In the genomic region with DNA sequence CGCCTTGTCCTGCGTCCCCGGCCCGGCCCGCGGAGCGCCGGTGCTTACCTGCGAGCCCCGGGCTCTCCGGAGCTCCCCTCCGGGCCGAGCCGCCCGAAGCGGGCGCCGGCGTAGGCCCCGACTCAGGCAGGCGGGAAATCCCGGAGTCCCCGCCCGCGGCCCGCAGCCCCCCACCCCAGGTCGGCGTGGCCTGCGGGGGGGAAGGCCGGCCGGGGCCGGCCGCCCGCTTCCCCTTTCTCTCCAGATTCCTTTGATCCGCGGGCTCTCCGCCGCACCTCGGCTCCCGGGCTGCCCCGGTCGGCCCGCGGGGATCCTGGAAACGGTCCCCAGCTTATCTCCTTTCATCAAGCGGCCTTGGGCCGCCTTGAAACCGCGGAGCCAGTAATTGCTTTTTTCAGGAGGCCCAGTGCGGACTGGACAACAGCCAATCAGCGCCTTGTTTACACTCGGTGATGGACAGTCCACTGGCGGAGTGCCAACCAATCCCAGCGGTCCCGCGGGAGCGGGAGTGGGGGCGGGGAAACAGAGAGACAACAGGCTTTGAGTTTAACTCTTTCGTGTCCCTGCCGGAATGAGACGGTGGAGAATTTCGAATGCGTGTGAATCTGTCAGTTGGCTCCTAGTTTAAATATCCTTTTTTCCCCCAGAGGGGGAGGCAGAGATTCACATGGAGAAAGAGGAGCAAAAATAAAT, we compare ENCODE assay signal across 8 cellular contexts. TPM values are rescaled to one million over a fixed set of nuclear protein-coding genes. Genes with fewer than 3 reads are reported as not detected.
A peak's percentile ranks its signal among the peaks of the same experiment; 100 is the strongest.
DNase-seq lines count a peak whose midpoint lies in the region; ATAC-seq and TF ChIP-seq lines count a peak whose summit lies in the region.

No MANE protein-coding gene starts in this region.

- H3F3A ChIP-seq in PC-3 (ENCODE audit: low read length, unreplicated experiment): no peaks in the 10 kb centered on the region

- 0 to 1% (median 0%) methylated on average over 31 to 63 of the region's 63 CpGs for WGBS in heart left ventricle, 4 donors
- 0 to 2% methylated on average over 22 to 29 of the region's 63 CpGs for WGBS in upper lobe of left lung, 2 donors

- CTCF ChIA-PET in PC-3 (lab: Charles Lee): interaction anchor here (1.7 kb wide), 1 partner anchor 48 kb away, joined by 7 read pairs; no protein-coding TSS in a partner anchor

- peak overlapping the region; percentile 62 for H3K4me3 ChIP-seq in Jurkat, Clone E6-1 (ENCODE audit: low read length)
- H3K4me3 ChIP-seq in PC-3 (ENCODE audit: low read length) (peak overlapping the region; percentile 81), heart left ventricle (peak overlapping the region; percentile 75 to 95 (median 85)), upper lobe of left lung (peak overlapping the region; percentile 36 to 85 (median 80))

- peak overlapping the region; percentile 69 for H2AFZ ChIP-seq in PC-3 (ENCODE audit: low read length)

- ATAC-seq in PC-3: peak; percentile 17
- ATAC-seq in heart left ventricle: peak; percentile 65 to 79 (median 70)
- peak; percentile 64 for ATAC-seq in omental fat pad (ENCODE audit: low FRiP score)
- peak; percentile 75 to 84 for ATAC-seq in upper lobe of left lung (ENCODE audit: low FRiP score in 2 of 2)
- ATAC-seq in HG03196 (IDR thresholded peaks at IDR 0.05; ENCODE audit: unreplicated experiment): no peak

- TF ChIP-seq POLR2A in heart left ventricle (IDR thresholded peaks at IDR 0.05): peak in 1 of 2 donors; percentile 88
- TF ChIP-seq POLR2A in upper lobe of left lung (IDR thresholded peaks at IDR 0.05): peak in 3 of 4 donors; percentile 42 to 84 (median 74)

- H3K4me1 ChIP-seq in PC-3 (ENCODE audit: insufficient read depth, low read length) (peaks cover 31% of the 10 kb centered on the region), heart left ventricle (peaks cover 8 to 77% (median 38%) of the 10 kb centered on the region in 12 donors), upper lobe of left lung (peaks cover 55 to 78% (median 63%) of the 10 kb centered on the region in 4 donors)

- no TSS peak for BruUV-seq in PC-3 (replicated peaks; lab: Mats Ljungman, UMichigan)

- H3K27ac ChIP-seq in PC-3 (ENCODE audit: low read length) (peak overlapping the region; percentile 25; the same call in 1 of the 2 replicates), heart left ventricle (peak overlapping the region; percentile 95 to 100 (median 98)), upper lobe of left lung (peak overlapping the region; percentile 95 to 99 (median 96))

- POLR2A ChIA-PET in PC-3 (lab: Charles Lee; ENCODE audit: unreplicated experiment): interaction anchor here (1.0 kb wide), 1 partner anchor 25 kb away, joined by 3 read pairs; no protein-coding TSS in a partner anchor

- peak overlapping the region; percentile 77 for H3K9ac ChIP-seq in PC-3 (ENCODE audit: low read length)

- no peaks in the 10 kb centered on the region for H4K20me1 ChIP-seq in PC-3 (ENCODE audit: low read length)

- no peaks in the 10 kb centered on the region for H3K36me3 ChIP-seq in PC-3 (ENCODE audit: low read depth, low read length)
- no peaks in the 10 kb centered on the region for H3K36me3 ChIP-seq in heart left ventricle
- H3K36me3 ChIP-seq in upper lobe of left lung: no peaks in the 10 kb centered on the region

- TF ChIP-seq CTCF in PC-3 (conservative IDR thresholded peaks at IDR 0.05; ENCODE audit: low read depth, low read length) (no peak), heart left ventricle (IDR thresholded peaks at IDR 0.05) (peak in 3 of 12 donors; percentile 19 to 41 (median 27)), omental fat pad (IDR thresholded peaks at IDR 0.05) (no peak), upper lobe of left lung (IDR thresholded peaks at IDR 0.05) (peak in 2 of 6 experiments; percentile 6 to 8)

- TF ChIP-seq EP300 in upper lobe of left lung (IDR thresholded peaks at IDR 0.05): peak in 1 of 4 donors; percentile 79

- peak; percentile 91 for DNase-seq in DMS79 (lab: John Stamatoyannopoulos, UW)
- DNase-seq in Jurkat, Clone E6-1 (ENCODE audit: low read depth, low spot score): peak; percentile 99
- DNase-seq in PC-3: peak; percentile 100
- DNase-seq in amniotic epithelial cell (ENCODE audit: low read depth): peak; percentile 99
- DNase-seq in heart left ventricle: peak; percentile 100
- DNase-seq in omental fat pad (ENCODE audit: low spot score): peak; percentile 100
- peak; percentile 98 for DNase-seq in upper lobe of left lung

- H3K79me2 ChIP-seq in PC-3 (ENCODE audit: low read length): peaks cover 62% of the 10 kb centered on the region

- peak overlapping the region; percentile 94 for H3K4me2 ChIP-seq in PC-3 (ENCODE audit: low read length)

- intact Hi-C loops in PC-3 (cut with micrococcal nuclease) (loop anchor here (2.0 to 10.0 kb wide), 3 partner anchors 29 to 139 kb away; a partner anchor contains a TSS), heart left ventricle (cut with DNase I) (loop anchor here in 7 of 10 donors (2.0 to 10.0 kb wide), 9 partner anchors 87 to 139 kb away; a partner anchor contains a TSS)

- H3K27me3 ChIP-seq in PC-3 (ENCODE audit: low read length): no peaks in the 10 kb centered on the region
- peaks cover 0 to 10% (median 0%) of the 10 kb centered on the region in 9 donors for H3K27me3 ChIP-seq in heart left ventricle
- H3K27me3 ChIP-seq in upper lobe of left lung: peaks cover 0 to 17% (median 0%) of the 10 kb centered on the region in 4 donors

- H3K9me2 ChIP-seq in PC-3 (replicated peaks; ENCODE audit: low read length): no peaks in the 10 kb centered on the region

- H3K9me3 ChIP-seq in PC-3 (ENCODE audit: low read length) (no peaks in the 10 kb centered on the region), heart left ventricle (no peaks in the 10 kb centered on the region), upper lobe of left lung (no peaks in the 10 kb centered on the region)

RNA-seq across cellular contexts. Expression of a gene that starts 1.4 kb away (rescaled TPM):
- polyA plus RNA-seq in Jurkat, Clone E6-1 (2012; ENCODE audit: insufficient read depth, insufficient read length): 8.7 TPM
- total RNA-seq in PC-3 (2014; rRNA removed): 9.9 and 16.9 TPM in 2 replicates
- total RNA-seq in heart left ventricle: 10 to 100 TPM in 3 of 9 donors, 1 to 10 TPM in 6; 6.0 to 19.6 (median 9.3) TPM
- 1 to 10 TPM; 7.6 to 8.5 TPM for polyA plus RNA-seq in heart left ventricle
- total RNA-seq in omental fat pad: 10 to 100 TPM in 1 of 4 donors, 1 to 10 TPM in 3; 4.8 to 20.8 (median 7.1) TPM
- 10 to 100 TPM in 5 of 6 donors, 1 to 10 TPM in 1; 8.2 to 81.7 (median 21.0) TPM for total RNA-seq in upper lobe of left lung

Comparison
In these comparisons a context has a peak if more than half of its experiments do, and no peak if none do; other contexts are left out.
1. H3K27ac ChIP-seq: peak in every context shown above with its lines; median percentile 98 in heart left ventricle; 96 in upper lobe of left lung; 25 in PC-3.